Comparison of ENCODE assay signal across 8 cellular contexts in the genomic region with DNA sequence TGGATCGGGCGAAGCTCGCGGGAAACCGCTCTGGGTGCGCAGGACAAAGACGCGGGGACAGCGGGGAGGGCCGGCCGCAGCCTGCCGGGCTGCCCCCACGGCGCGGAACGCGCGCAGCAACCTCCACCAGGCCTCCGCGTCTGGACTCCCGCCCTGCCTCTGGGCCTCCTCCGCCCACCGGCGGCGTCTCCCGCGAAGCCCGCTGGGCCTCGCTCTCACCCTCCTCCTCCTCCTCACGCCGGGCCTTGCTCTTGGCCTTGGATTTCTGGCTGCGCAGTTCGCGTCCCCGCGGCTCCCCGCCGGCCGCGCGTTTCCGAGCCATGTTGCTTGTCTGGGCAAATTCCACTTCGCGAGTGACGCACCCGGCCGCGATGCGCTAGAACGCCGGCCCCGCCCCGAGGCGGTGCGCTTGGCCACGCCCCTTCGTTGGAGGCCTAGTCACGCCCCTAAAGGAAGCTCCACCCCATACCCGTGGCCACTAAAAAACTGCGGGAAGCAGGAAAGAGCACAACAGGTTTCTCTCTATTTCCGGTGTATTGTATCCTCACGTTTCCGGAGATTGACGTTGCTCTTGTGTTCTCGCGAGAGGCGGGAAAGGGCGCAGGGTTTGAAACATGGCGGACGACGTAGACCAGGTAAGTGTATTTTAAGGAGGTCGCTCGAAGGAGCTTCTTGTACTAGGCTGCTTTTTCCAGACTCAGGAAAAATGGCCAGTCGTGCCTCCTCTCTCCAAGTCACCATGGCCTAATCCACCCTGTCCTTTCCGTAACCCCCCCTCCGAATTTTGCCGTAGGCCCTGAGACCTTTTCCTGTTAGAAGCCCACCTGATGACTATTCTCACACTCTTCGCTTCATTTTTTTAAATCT. TPM values are rescaled to one million over a fixed set of nuclear protein-coding genes. Genes with fewer than 3 reads are reported as not detected.
DNase-seq lines count a peak whose midpoint lies in the region; ATAC-seq and TF ChIP-seq lines count a peak whose summit lies in the region.

Gene LSM3, plus strand, starts transcription at position 571 of the 867 bp plus-strand sequence. Its CDS starts 44 bp downstream, at position 615.
Gene XPC, minus strand, starts transcription at position 355 of the 867 bp plus-strand sequence. Its CDS starts 33 bp downstream, at position 322.

- DNase-seq in NCI-H1092 treated with DMSO at 0.1 percent for 48 hours (lab: John Stamatoyannopoulos, UW) = peak; percentile 98
- DNase-seq in SKM-1 (lab: John Stamatoyannopoulos, UW; ENCODE audit: unreplicated experiment) = peak; percentile 98
- DNase-seq in activated naive CD4-positive, alpha-beta T cell treated with anti-CD3 and anti-CD28 coated beads, Interleukin-2, amount 50 U/mL, for 72 hours (ENCODE audit: low spot score in 2 of 2) = peak; percentile 97 to 99
- peak; percentile 98 for DNase-seq in globus pallidus (ENCODE audit: low spot score)
- DNase-seq in nucleus accumbens (lab: John Stamatoyannopoulos, UW) = peak; percentile 79 to 98 (median 96)
- peak; percentile 98 to 99 for DNase-seq in suprapubic skin (ENCODE audit: low spot score in 2 of 2)

- no peaks in the 10 kb centered on the region for H3K9me3 Mint-ChIP-seq in activated naive CD4-positive, alpha-beta T cell treated with anti-CD3 and anti-CD28 coated beads, Interleukin-2, amount 50 U/mL, for 72 hours

- TF ChIP-seq CTCF in suprapubic skin (IDR thresholded peaks at IDR 0.05) = no peak

- no peak for TF ChIP-seq EP300 in suprapubic skin (IDR thresholded peaks at IDR 0.05)

- H3K27ac Mint-ChIP-seq in activated naive CD4-positive, alpha-beta T cell treated with anti-CD3 and anti-CD28 coated beads, Interleukin-2, amount 50 U/mL, for 72 hours = peak within 1 kb of the TSS; percentile 99 to 100

- H3K27ac ChIP-seq in suprapubic skin = peak within 1 kb of the TSS; percentile 98

- peak within 1 kb of the TSS; percentile 99 for H3K4me3 ChIP-seq in GM08714 (ENCODE audit: low read length)
- H3K4me3 ChIP-seq in suprapubic skin = peak within 1 kb of the TSS; percentile 94

- peak; percentile 91 to 96 for TF ChIP-seq POLR2A in suprapubic skin (IDR thresholded peaks at IDR 0.05)

- peaks cover 26 to 27% of the 10 kb centered on the region in 2 donors for H3K36me3 Mint-ChIP-seq in activated naive CD4-positive, alpha-beta T cell treated with anti-CD3 and anti-CD28 coated beads, Interleukin-2, amount 50 U/mL, for 72 hours

- peak; percentile 93 for ATAC-seq in HG02610 (IDR thresholded peaks at IDR 0.05; ENCODE audit: unreplicated experiment)
- ATAC-seq in activated naive CD4-positive, alpha-beta T cell treated with anti-CD3 and anti-CD28 coated beads, Interleukin-2, amount 50 U/mL, for 72 hours = peak; percentile 92 to 95

- WGBS in suprapubic skin = 0% methylated on average over 49 of the region's 78 CpGs

- no peaks in the 10 kb centered on the region for H3K9me3 ChIP-seq in suprapubic skin

- H3K4me1 ChIP-seq in suprapubic skin = peaks cover 68% of the 10 kb centered on the region

- H3K36me3 ChIP-seq in suprapubic skin = peaks cover 10% of the 10 kb centered on the region

- H3K27me3 ChIP-seq in suprapubic skin = no peaks in the 10 kb centered on the region

RNA-seq across cellular contexts. Expression of gene LSM3, which starts in this region (rescaled TPM):
- 10 to 100 TPM; 20.5 to 24.5 TPM for total RNA-seq in activated naive CD4-positive, alpha-beta T cell treated with anti-CD3 and anti-CD28 coated beads, Interleukin-2, amount 50 U/mL, for 72 hours
- 10 to 100 TPM in 1 of 4 donors, 1 to 10 TPM in 3; 5.5 to 10.7 (median 8.9) TPM for total RNA-seq in suprapubic skin

RNA-seq across cellular contexts. Expression of gene XPC, which starts in this region (rescaled TPM):
- total RNA-seq in activated naive CD4-positive, alpha-beta T cell treated with anti-CD3 and anti-CD28 coated beads, Interleukin-2, amount 50 U/mL, for 72 hours = 10 to 100 TPM; 24.5 to 51.4 TPM
- 100 to 1,000 TPM in 1 of 4 donors, 10 to 100 TPM in 3; 49.7 to 176 (median 66.4) TPM for total RNA-seq in suprapubic skin

Comparison
In these comparisons a context has a peak if more than half of its experiments do, and no peak if none do; other contexts are left out.
1. Peak in every context shown above with its lines: DNase-seq, ATAC-seq, H3K4me3 ChIP-seq and H3K27ac ChIP-seq.